8 cellular contexts compared by ENCODE assay signal in genomic region chr1:1407957-1408318, GRCh38. TPM values are rescaled to one million over a fixed set of nuclear protein-coding genes. Genes with fewer than 3 reads are reported as not detected.
A peak's percentile ranks its signal among the peaks of the same experiment; 100 is the strongest.
DNase-seq lines count a peak whose midpoint lies in the region; ATAC-seq and TF ChIP-seq lines count a peak whose summit lies in the region.

No MANE protein-coding gene starts in this region.

- peak overlapping the region; percentile 94 for H3K4me3 ChIP-seq in CD8-positive, alpha-beta memory T cell (ENCODE audit: low read length)
- H3K4me3 ChIP-seq in OCI-LY3 (ENCODE audit: low read length), result peak overlapping the region; percentile 82
- peak overlapping the region; percentile 83 for H3K4me3 ChIP-seq in epithelial cell of esophagus (ENCODE audit: low read length)

- H3K27ac ChIP-seq in CD8-positive, alpha-beta memory T cell (ENCODE audit: low read depth, low read length), result peak overlapping the region; percentile 96
- H3K27ac ChIP-seq in OCI-LY3 (ENCODE audit: low read length), result peak overlapping the region; percentile 71

- H2AFZ ChIP-seq in OCI-LY3 (ENCODE audit: low read depth, low read length), result no peak overlapping the region

- H3K36me3 Mint-ChIP-seq in CD8-positive, alpha-beta memory T cell, result peaks cover 0 to 47% (median 10%) of the 10 kb centered on the region in 3 donors
- H3K36me3 Mint-ChIP-seq in osteocyte (ENCODE audit: unreplicated experiment), result peaks cover 13% of the 10 kb centered on the region

- peak overlapping the region; percentile 66 for H3K4me2 ChIP-seq in OCI-LY3 (ENCODE audit: low read length)

- ATAC-seq in HG03442 (IDR thresholded peaks at IDR 0.05; ENCODE audit: unreplicated experiment) (no peak), HG03432 (IDR thresholded peaks at IDR 0.05; ENCODE audit: unreplicated experiment) (no peak)

- H3K36me3 ChIP-seq in CD8-positive, alpha-beta memory T cell (ENCODE audit: insufficient read depth, low read length), result peaks cover 26% of the 10 kb centered on the region
- peaks cover 37% of the 10 kb centered on the region for H3K36me3 ChIP-seq in OCI-LY3 (replicated peaks; ENCODE audit: low read depth, low read length)

- CTCF ChIA-PET in CD8-positive, alpha-beta memory T cell (lab: Charles Lee), result interaction anchor here (1.0 to 1.7 kb wide), 5 partner anchors 9 to 97 kb away, joined by 3 to 5 read pairs (median 4); partner anchors contain the start of genes AURKAIP1 and CCNL2

- peak overlapping the region; percentile 60 to 90 (median 85) for H3K27ac Mint-ChIP-seq in CD8-positive, alpha-beta memory T cell
- H3K27ac Mint-ChIP-seq in osteocyte (ENCODE audit: unreplicated experiment), result peak overlapping the region; percentile 77

- peaks cover 0 to 2% (median 0%) of the 10 kb centered on the region in 5 donors for H3K9me3 Mint-ChIP-seq in CD8-positive, alpha-beta memory T cell
- H3K9me3 Mint-ChIP-seq in osteocyte (ENCODE audit: unreplicated experiment), result peaks cover 7% of the 10 kb centered on the region

- H3K27me3 ChIP-seq in CD8-positive, alpha-beta memory T cell (ENCODE audit: insufficient read depth, low read length, poor library complexity, severe bottlenecking), result no peaks in the 10 kb centered on the region
- H3K27me3 ChIP-seq in OCI-LY3 (ENCODE audit: low read depth, low read length), result no peaks in the 10 kb centered on the region

- peaks cover 36% of the 10 kb centered on the region for H3K4me1 ChIP-seq in CD8-positive, alpha-beta memory T cell (ENCODE audit: insufficient read depth, low read length)
- H3K4me1 ChIP-seq in OCI-LY3 (ENCODE audit: low read length), result peaks cover 16% of the 10 kb centered on the region

- peak overlapping the region; percentile 85 for H3K9ac ChIP-seq in OCI-LY3 (ENCODE audit: low read length)

- peak overlapping the region; percentile 78 to 96 (median 90) for H3K4me3 Mint-ChIP-seq in CD8-positive, alpha-beta memory T cell
- H3K4me3 Mint-ChIP-seq in osteocyte (ENCODE audit: unreplicated experiment), result peak overlapping the region; percentile 80

- H4K20me1 ChIP-seq in OCI-LY3 (ENCODE audit: insufficient read depth, low read length), result no peaks in the 10 kb centered on the region

- no peak for DNase-seq in CD8-positive, alpha-beta memory T cell
- DNase-seq in epithelial cell of esophagus (ENCODE audit: low read depth), result no peak
- DNase-seq in osteocyte (ENCODE audit: extremely low spot score, unreplicated experiment), result no peak
- DNase-seq in DMS153 (lab: John Stamatoyannopoulos, UW), result no peak
- DNase-seq in DMS79 treated with DMSO at 0.1 percent for 48 hours (lab: John Stamatoyannopoulos, UW), result no peak

- H3K27me3 Mint-ChIP-seq in CD8-positive, alpha-beta memory T cell, result no peaks in the 10 kb centered on the region
- no peaks in the 10 kb centered on the region for H3K27me3 Mint-ChIP-seq in osteocyte (ENCODE audit: unreplicated experiment)

- H3K9me3 ChIP-seq in CD8-positive, alpha-beta memory T cell (ENCODE audit: low read length), result no peaks in the 10 kb centered on the region
- no peaks in the 10 kb centered on the region for H3K9me3 ChIP-seq in OCI-LY3 (ENCODE audit: insufficient read depth, low read length)

- H3K79me2 ChIP-seq in OCI-LY3 (ENCODE audit: low read length), result peaks cover 59% of the 10 kb centered on the region

- TF ChIP-seq CTCF in OCI-LY3 (IDR thresholded peaks at IDR 0.05; ENCODE audit: low read depth, low read length) (no peak), epithelial cell of esophagus (IDR thresholded peaks at IDR 0.05; ENCODE audit: insufficient read depth, low read depth, low read length, missing control alignments) (no peak), osteocyte (IDR thresholded peaks at IDR 0.05) (no peak)

- H3K4me1 Mint-ChIP-seq in CD8-positive, alpha-beta memory T cell, result peaks cover 29 to 47% (median 36%) of the 10 kb centered on the region in 3 donors
- H3K4me1 Mint-ChIP-seq in osteocyte (ENCODE audit: unreplicated experiment), result peaks cover 24% of the 10 kb centered on the region

- POLR2A ChIA-PET in CD8-positive, alpha-beta memory T cell (lab: Charles Lee), result interaction anchor here (1.0 to 2.8 kb wide), 3 partner anchors 9 to 33 kb away, joined by 3 to 25 read pairs (median 16); partner anchors contain the start of genes AURKAIP1 and CCNL2

RNA-seq across cellular contexts. Expression of gene MRPL20, which starts 0.8 kb away (rescaled TPM):
- total RNA-seq in CD8-positive, alpha-beta memory T cell, result 100 to 1,000 TPM; 206 to 208 TPM
- 198 TPM for polyA plus RNA-seq in CD8-positive, alpha-beta memory T cell
- total RNA-seq in osteocyte, result 82.1 and 86.9 TPM in 2 replicates

RNA-seq across cellular contexts. Expression of gene CCNL2, which starts 8.8 kb away (rescaled TPM):
- 100 to 1,000 TPM; 119 to 124 TPM for total RNA-seq in CD8-positive, alpha-beta memory T cell
- 29.0 TPM for polyA plus RNA-seq in CD8-positive, alpha-beta memory T cell
- 262 and 272 TPM in 2 replicates for total RNA-seq in osteocyte

RNA-seq across cellular contexts. Expression of gene ANKRD65, which starts 13.1 kb away (rescaled TPM):
- not detected for total RNA-seq in CD8-positive, alpha-beta memory T cell
- not detected for polyA plus RNA-seq in CD8-positive, alpha-beta memory T cell
- 0.21 and 0.24 TPM in 2 replicates for total RNA-seq in osteocyte

RNA-seq across cellular contexts. Expression of gene VWA1, which starts 27.6 kb away (rescaled TPM):
- under 1 TPM in 1 of 2 experiments, not detected in 1; 0.31 TPM for total RNA-seq in CD8-positive, alpha-beta memory T cell
- polyA plus RNA-seq in CD8-positive, alpha-beta memory T cell, result not detected
- 15.6 and 17.5 TPM in 2 replicates for total RNA-seq in osteocyte

RNA-seq across cellular contexts. Expression of gene AURKAIP1, which starts 32.9 kb away (rescaled TPM):
- total RNA-seq in CD8-positive, alpha-beta memory T cell, result 100 to 1,000 TPM; 159 to 169 TPM
- 157 TPM for polyA plus RNA-seq in CD8-positive, alpha-beta memory T cell
- 116 and 120 TPM in 2 replicates for total RNA-seq in osteocyte
